ENCODE assay signal across 9 cellular contexts in genomic region chr6:73694711-73695411, GRCh38. TPM values are rescaled to one million over a fixed set of nuclear protein-coding genes. Genes with fewer than 3 reads are reported as not detected.
DNase-seq lines count a peak whose midpoint lies in the region; ATAC-seq and TF ChIP-seq lines count a peak whose summit lies in the region.
"Had no signal": no experiment of that assay in that cellular context is flagged by ENCODE, and none has a peak within 500 bp of the region (broad histone marks: within the 10 kb centered on the region; RNA-seq: fewer than 3 reads in every experiment).

No MANE protein-coding gene starts in this region.

- TF ChIP-seq CTCF in RWPE1 (conservative IDR thresholded peaks at IDR 0.05; ENCODE audit: low read depth) = no peak

- no peak for ATAC-seq in HG03135 (IDR thresholded peaks at IDR 0.05; ENCODE audit: unreplicated experiment)

- H3K27ac ChIP-seq in RWPE1 (peak overlapping the region; percentile 100), epithelial cell of prostate (peak overlapping the region; percentile 93)
- H3K27ac ChIP-seq: cardiac muscle cell had no signal

- POLR2A ChIA-PET in RWPE1 (lab: Yijun Ruan, JAX; ENCODE audit: low non-redundant PET) = interaction anchor here (0.6 kb wide), 1 partner anchor 13 kb away, joined by 3 read pairs; no protein-coding TSS in a partner anchor

- DNase-seq in DMS53 (lab: John Stamatoyannopoulos, UW) (peak; percentile 62), RWPE1 (ENCODE audit: low spot score) (peak; percentile 42), epithelial cell of prostate (ENCODE audit: low read depth, low spot score) (no peak), occipital lobe (lab: John Stamatoyannopoulos, UW) (peak; percentile 14), activated gamma-delta T cell treated with Interleukin-2 at 50 U/mL for 16 hours (no peak), SHP77 (lab: John Stamatoyannopoulos, UW) (no peak), NCI-H82 treated with DMSO at 0.1 percent for 48 hours (lab: John Stamatoyannopoulos, UW; ENCODE audit: unreplicated experiment) (no peak)

- CTCF ChIA-PET in RWPE1 (lab: Yijun Ruan, JAX) = no interaction called here

RNA-seq across cellular contexts. Expression of gene CD109, which starts 1.1 kb away (rescaled TPM):
- total RNA-seq in occipital lobe = 1.6 TPM

RNA-seq across cellular contexts. Expression of gene SLC17A5, which starts 41.1 kb away (rescaled TPM):
- 27.9 TPM for total RNA-seq in occipital lobe

Comparison
In these comparisons a context has a peak if more than half of its experiments do, and no peak if none do; other contexts are left out.
1. DNase-seq: peak in DMS53 (single experiment), RWPE1 (single experiment) and occipital lobe (single experiment); none in epithelial cell of prostate (single experiment), activated gamma-delta T cell treated with Interleukin-2 at 50 U/mL for 16 hours (single experiment), SHP77 (0 of 2) and NCI-H82 treated with DMSO at 0.1 percent for 48 hours (single experiment).